Comparison of ENCODE assay signal across 1 cellular context in the genomic region with DNA sequence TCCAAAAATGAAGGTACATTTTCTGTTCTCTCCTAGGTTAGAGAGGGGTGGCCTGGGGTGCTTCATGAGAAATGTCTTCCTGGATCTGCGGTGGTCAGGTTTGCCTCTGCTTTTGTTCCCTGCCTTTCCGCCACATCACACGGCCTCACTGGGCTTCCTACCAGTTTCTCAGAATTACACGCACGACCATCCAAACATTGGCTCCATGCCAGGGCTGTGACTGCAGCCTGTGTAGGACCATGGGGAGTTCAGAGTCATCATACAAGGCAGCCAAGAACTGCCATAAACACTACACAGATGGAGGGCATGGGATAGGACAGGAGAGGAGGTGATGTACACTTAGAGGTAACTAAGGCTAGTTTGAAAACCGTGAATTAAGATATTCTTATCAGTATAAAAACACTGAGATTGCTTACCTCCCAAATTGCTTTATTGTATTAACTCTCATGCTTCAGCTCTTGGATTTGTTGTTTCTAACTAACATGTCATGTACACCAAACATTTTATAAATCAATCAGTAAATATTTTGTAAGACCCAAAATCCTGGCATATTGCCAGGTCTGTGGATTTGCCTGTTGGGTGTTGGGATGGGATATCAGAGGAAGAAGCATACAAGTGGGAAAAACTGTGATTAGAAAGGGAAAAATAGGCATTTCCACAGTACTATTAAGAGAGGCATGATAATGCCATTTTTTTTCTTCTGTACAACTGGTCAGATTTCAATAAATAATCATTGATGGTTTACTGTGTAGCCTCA.
TF ChIP-seq lines count a peak whose summit lies in the region.

No MANE protein-coding gene starts in this region.

TF ChIP-seq in GM23338, 12 proteins besides CTCF, POLR2A, EP300 and RAD21 (continued from another document):
- no peak for TF ChIP-seq JUNB (IDR thresholded peaks at IDR 0.05; ENCODE audit: unreplicated experiment)
- no peak for TF ChIP-seq REST (IDR thresholded peaks at IDR 0.05; ENCODE audit: unreplicated experiment)
- TF ChIP-seq, protein P1, sequence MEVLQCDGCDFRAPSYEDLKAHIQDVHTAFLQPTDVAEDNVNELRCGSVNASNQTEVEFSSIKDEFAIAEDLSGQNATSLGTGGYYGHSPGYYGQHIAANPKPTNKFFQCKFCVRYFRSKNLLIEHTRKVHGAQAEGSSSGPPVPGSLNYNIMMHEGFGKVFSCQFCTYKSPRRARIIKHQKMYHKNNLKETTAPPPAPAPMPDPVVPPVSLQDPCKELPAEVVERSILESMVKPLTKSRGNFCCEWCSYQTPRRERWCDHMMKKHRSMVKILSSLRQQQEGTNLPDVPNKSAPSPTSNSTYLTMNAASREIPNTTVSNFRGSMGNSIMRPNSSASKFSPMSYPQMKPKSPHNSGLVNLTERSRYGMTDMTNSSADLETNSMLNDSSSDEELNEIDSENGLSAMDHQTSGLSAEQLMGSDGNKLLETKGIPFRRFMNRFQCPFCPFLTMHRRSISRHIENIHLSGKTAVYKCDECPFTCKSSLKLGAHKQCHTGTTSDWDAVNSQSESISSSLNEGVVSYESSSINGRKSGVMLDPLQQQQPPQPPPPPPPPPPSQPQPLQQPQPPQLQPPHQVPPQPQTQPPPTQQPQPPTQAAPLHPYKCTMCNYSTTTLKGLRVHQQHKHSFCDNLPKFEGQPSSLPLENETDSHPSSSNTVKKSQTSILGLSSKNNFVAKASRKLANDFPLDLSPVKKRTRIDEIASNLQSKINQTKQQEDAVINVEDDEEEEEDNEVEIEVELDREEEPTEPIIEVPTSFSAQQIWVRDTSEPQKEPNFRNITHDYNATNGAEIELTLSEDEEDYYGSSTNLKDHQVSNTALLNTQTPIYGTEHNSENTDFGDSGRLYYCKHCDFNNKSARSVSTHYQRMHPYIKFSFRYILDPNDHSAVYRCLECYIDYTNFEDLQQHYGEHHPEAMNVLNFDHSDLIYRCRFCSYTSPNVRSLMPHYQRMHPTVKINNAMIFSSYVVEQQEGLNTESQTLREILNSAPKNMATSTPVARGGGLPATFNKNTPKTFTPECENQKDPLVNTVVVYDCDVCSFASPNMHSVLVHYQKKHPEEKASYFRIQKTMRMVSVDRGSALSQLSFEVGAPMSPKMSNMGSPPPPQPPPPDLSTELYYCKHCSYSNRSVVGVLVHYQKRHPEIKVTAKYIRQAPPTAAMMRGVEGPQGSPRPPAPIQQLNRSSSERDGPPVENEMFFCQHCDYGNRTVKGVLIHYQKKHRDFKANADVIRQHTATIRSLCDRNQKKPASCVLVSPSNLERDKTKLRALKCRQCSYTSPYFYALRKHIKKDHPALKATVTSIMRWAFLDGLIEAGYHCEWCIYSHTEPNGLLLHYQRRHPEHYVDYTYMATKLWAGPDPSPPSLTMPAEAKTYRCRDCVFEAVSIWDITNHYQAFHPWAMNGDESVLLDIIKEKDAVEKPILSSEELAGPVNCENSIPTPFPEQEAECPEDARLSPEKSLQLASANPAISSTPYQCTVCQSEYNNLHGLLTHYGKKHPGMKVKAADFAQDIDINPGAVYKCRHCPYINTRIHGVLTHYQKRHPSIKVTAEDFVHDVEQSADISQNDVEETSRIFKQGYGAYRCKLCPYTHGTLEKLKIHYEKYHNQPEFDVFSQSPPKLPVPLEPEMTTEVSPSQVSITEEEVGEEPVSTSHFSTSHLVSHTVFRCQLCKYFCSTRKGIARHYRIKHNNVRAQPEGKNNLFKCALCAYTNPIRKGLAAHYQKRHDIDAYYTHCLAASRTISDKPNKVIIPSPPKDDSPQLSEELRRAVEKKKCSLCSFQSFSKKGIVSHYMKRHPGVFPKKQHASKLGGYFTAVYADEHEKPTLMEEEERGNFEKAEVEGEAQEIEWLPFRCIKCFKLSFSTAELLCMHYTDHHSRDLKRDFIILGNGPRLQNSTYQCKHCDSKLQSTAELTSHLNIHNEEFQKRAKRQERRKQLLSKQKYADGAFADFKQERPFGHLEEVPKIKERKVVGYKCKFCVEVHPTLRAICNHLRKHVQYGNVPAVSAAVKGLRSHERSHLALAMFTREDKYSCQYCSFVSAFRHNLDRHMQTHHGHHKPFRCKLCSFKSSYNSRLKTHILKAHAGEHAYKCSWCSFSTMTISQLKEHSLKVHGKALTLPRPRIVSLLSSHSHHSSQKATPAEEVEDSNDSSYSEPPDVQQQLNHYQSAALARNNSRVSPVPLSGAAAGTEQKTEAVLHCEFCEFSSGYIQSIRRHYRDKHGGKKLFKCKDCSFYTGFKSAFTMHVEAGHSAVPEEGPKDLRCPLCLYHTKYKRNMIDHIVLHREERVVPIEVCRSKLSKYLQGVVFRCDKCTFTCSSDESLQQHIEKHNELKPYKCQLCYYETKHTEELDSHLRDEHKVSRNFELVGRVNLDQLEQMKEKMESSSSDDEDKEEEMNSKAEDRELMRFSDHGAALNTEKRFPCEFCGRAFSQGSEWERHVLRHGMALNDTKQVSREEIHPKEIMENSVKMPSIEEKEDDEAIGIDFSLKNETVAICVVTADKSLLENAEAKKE (CRISPR knock-in tag; IDR thresholded peaks at IDR 0.05) = no peak
